2 cellular contexts compared by ENCODE assay signal in genomic region chr1:59442492-59442891, GRCh38.
TF ChIP-seq lines count a peak whose summit lies in the region.

No MANE protein-coding gene starts in this region.

TF ChIP-seq in SK-N-SH, 30 proteins besides CTCF, POLR2A, EP300 and RAD21 (continued from another document):
- TF ChIP-seq MAX (IDR thresholded peaks at IDR 0.05; ENCODE audit: low read depth) (no peak), RFX5 (IDR thresholded peaks at IDR 0.05; ENCODE audit: low read length) (no peak), CHD2 (IDR thresholded peaks at IDR 0.05; ENCODE audit: low read length, partially characterized antibody) (no peak), RXRA (IDR thresholded peaks at IDR 0.05; ENCODE audit: borderline replicate concordance, low read depth) (no peak), ELF1 (IDR thresholded peaks at IDR 0.05) (no peak)

TF ChIP-seq in SK-N-SH treated with all-trans-retinoic acid at 6 μM for 48 hours, 23 proteins besides CTCF, POLR2A, EP300 and RAD21 (continued from another document):
- TF ChIP-seq TSHZ2 (CRISPR knock-in tag; IDR thresholded peaks at IDR 0.05) (no peak), ARNTL (CRISPR knock-in tag; IDR thresholded peaks at IDR 0.05; ENCODE audit: borderline replicate concordance, low read depth) (no peak), ESRRG (CRISPR knock-in tag; IDR thresholded peaks at IDR 0.05) (no peak), RARB (CRISPR knock-in tag; IDR thresholded peaks at IDR 0.05) (no peak), ZFP30 (CRISPR knock-in tag; IDR thresholded peaks at IDR 0.05) (no peak), CREB5 (CRISPR knock-in tag; IDR thresholded peaks at IDR 0.05; ENCODE audit: low read depth) (no peak), POU6F1 (CRISPR knock-in tag; IDR thresholded peaks at IDR 0.05; ENCODE audit: borderline replicate concordance, low read depth) (no peak), ISL1 (CRISPR knock-in tag; IDR thresholded peaks at IDR 0.05) (no peak), TOX (CRISPR knock-in tag; IDR thresholded peaks at IDR 0.05; ENCODE audit: borderline replicate concordance) (no peak), PATZ1 (CRISPR knock-in tag; IDR thresholded peaks at IDR 0.05; ENCODE audit: borderline replicate concordance) (no peak), ZNF8 (CRISPR knock-in tag; IDR thresholded peaks at IDR 0.05) (no peak), SNAI2 (CRISPR knock-in tag; IDR thresholded peaks at IDR 0.05) (no peak), ZNF70 (CRISPR knock-in tag; IDR thresholded peaks at IDR 0.05) (no peak)
